2 cellular contexts compared by ENCODE assay signal in genomic region chr11:62830904-62831519, GRCh38.
TF ChIP-seq lines count a peak whose summit lies in the region.

No MANE protein-coding gene starts in this region.

TF ChIP-seq in IMR-90, 13 proteins besides CTCF, POLR2A, EP300 and RAD21:
- no peak for TF ChIP-seq RFX5 (IDR thresholded peaks at IDR 0.05; ENCODE audit: low read depth, low read length)
- no peak for TF ChIP-seq CEBPB (IDR thresholded peaks at IDR 0.05; ENCODE audit: low read depth, low read length)
- no peak for TF ChIP-seq BHLHE40 (IDR thresholded peaks at IDR 0.05; ENCODE audit: low read depth, low read length)
- TF ChIP-seq SMC3 (IDR thresholded peaks at IDR 0.05; ENCODE audit: low read depth, low read length): no peak
- no peak for TF ChIP-seq MXI1 (IDR thresholded peaks at IDR 0.05; ENCODE audit: borderline replicate concordance, low read depth, low read length)
- no peak for TF ChIP-seq NFE2L2 (IDR thresholded peaks at IDR 0.05; ENCODE audit: low read depth, low read length)
- no peak for TF ChIP-seq RCOR1 (IDR thresholded peaks at IDR 0.05; ENCODE audit: insufficient replicate concordance, low read length)
- TF ChIP-seq FOS (IDR thresholded peaks at IDR 0.05; ENCODE audit: low read depth, low read length): no peak
- TF ChIP-seq MAFK (IDR thresholded peaks at IDR 0.05; ENCODE audit: low read depth, low read length): no peak
- TF ChIP-seq, protein P1, sequence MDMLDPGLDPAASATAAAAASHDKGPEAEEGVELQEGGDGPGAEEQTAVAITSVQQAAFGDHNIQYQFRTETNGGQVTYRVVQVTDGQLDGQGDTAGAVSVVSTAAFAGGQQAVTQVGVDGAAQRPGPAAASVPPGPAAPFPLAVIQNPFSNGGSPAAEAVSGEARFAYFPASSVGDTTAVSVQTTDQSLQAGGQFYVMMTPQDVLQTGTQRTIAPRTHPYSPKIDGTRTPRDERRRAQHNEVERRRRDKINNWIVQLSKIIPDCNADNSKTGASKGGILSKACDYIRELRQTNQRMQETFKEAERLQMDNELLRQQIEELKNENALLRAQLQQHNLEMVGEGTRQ (IDR thresholded peaks at IDR 0.05; ENCODE audit: low read depth, low read length): no peak
- TF ChIP-seq MAZ (IDR thresholded peaks at IDR 0.05; ENCODE audit: borderline replicate concordance, low read depth, low read length): no peak
- TF ChIP-seq ELK1 (IDR thresholded peaks at IDR 0.05; ENCODE audit: borderline replicate concordance, low read depth, low read length): no peak
- no peak for TF ChIP-seq CHD1 (IDR thresholded peaks at IDR 0.05; ENCODE audit: low read depth, low read length)

TF ChIP-seq in K562, 482 proteins besides CTCF, POLR2A, EP300 and RAD21:
- 0 out of 2 replicates have a peak, but pooled peaks have one; percentile 30 for TF ChIP-seq XRCC5 (IDR thresholded peaks at IDR 0.05; ENCODE audit: low read depth, low read length)
- 0 out of 4 replicates have a peak, but pooled peaks of 1 of the 2 experiments have one; percentile 19 for TF ChIP-seq ARNT (IDR thresholded peaks at IDR 0.05)
- TF ChIP-seq ESRRA (IDR thresholded peaks at IDR 0.05; ENCODE audit: borderline replicate concordance, low read depth): no peak
- TF ChIP-seq PHTF2 (CRISPR knock-in tag; IDR thresholded peaks at IDR 0.05): no peak
- peak; percentile 81 for TF ChIP-seq HDAC3 (IDR thresholded peaks at IDR 0.05; ENCODE audit: borderline replicate concordance, partially characterized antibody)
- 0 out of 4 replicates have a peak, but pooled peaks of 1 of the 2 experiments have one; percentile 0 for TF ChIP-seq MAZ (CRISPR knock-in tag; conservative IDR thresholded peaks at IDR 0.05 in 1 of 2, IDR thresholded peaks at IDR 0.05 in 1 of 2)
- TF ChIP-seq NKRF (IDR thresholded peaks at IDR 0.05; ENCODE audit: borderline replicate concordance): peak; percentile 44
- TF ChIP-seq, protein P2, sequence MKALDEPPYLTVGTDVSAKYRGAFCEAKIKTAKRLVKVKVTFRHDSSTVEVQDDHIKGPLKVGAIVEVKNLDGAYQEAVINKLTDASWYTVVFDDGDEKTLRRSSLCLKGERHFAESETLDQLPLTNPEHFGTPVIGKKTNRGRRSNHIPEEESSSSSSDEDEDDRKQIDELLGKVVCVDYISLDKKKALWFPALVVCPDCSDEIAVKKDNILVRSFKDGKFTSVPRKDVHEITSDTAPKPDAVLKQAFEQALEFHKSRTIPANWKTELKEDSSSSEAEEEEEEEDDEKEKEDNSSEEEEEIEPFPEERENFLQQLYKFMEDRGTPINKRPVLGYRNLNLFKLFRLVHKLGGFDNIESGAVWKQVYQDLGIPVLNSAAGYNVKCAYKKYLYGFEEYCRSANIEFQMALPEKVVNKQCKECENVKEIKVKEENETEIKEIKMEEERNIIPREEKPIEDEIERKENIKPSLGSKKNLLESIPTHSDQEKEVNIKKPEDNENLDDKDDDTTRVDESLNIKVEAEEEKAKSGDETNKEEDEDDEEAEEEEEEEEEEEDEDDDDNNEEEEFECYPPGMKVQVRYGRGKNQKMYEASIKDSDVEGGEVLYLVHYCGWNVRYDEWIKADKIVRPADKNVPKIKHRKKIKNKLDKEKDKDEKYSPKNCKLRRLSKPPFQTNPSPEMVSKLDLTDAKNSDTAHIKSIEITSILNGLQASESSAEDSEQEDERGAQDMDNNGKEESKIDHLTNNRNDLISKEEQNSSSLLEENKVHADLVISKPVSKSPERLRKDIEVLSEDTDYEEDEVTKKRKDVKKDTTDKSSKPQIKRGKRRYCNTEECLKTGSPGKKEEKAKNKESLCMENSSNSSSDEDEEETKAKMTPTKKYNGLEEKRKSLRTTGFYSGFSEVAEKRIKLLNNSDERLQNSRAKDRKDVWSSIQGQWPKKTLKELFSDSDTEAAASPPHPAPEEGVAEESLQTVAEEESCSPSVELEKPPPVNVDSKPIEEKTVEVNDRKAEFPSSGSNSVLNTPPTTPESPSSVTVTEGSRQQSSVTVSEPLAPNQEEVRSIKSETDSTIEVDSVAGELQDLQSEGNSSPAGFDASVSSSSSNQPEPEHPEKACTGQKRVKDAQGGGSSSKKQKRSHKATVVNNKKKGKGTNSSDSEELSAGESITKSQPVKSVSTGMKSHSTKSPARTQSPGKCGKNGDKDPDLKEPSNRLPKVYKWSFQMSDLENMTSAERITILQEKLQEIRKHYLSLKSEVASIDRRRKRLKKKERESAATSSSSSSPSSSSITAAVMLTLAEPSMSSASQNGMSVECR (CRISPR knock-in tag; IDR thresholded peaks at IDR 0.05): peak; percentile 29
- TF ChIP-seq TBP (optimal IDR thresholded peaks at IDR 0.05; ENCODE audit: low read depth, low read length): no peak
- TF ChIP-seq VEZF1 (CRISPR knock-in tag; IDR thresholded peaks at IDR 0.05): peak; percentile 46; the same call in 1 of the 2 replicates
- peak; percentile 22; the same call in 1 of the 2 replicates for TF ChIP-seq ZBTB7A (IDR thresholded peaks at IDR 0.05; ENCODE audit: borderline replicate concordance, control insufficient read depth, low read depth, low read length)
- TF ChIP-seq, protein P3, sequence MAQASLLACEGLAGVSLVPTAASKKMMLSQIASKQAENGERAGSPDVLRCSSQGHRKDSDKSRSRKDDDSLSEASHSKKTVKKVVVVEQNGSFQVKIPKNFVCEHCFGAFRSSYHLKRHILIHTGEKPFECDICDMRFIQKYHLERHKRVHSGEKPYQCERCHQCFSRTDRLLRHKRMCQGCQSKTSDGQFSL (CRISPR knock-in tag; IDR thresholded peaks at IDR 0.05): peak; percentile 90
- TF ChIP-seq, protein P3 (tag; IDR thresholded peaks at IDR 0.05): peak in 1 of 2 experiments; percentile 70; a peak in 2 of 4 replicates
- TF ChIP-seq ZHX1 (conservative IDR thresholded peaks at IDR 0.05; ENCODE audit: low read length): no peak
- 0 out of 2 replicates have a peak, but pooled peaks have one; percentile 48 for TF ChIP-seq SIN3B (IDR thresholded peaks at IDR 0.05; ENCODE audit: low read depth)
- peak; percentile 82; the same call in 1 of the 2 replicates for TF ChIP-seq ZSCAN29 (IDR thresholded peaks at IDR 0.05)
- no peak for TF ChIP-seq BDP1 (IDR thresholded peaks at IDR 0.05; ENCODE audit: insufficient read depth, insufficient read length)
- TF ChIP-seq SAP30 (IDR thresholded peaks at IDR 0.05; ENCODE audit: borderline replicate concordance, insufficient read depth, low read depth, low read length, poor library complexity, severe bottlenecking): peak; percentile 8
- TF ChIP-seq FOXM1 (IDR thresholded peaks at IDR 0.05; ENCODE audit: low read depth): peak; percentile 25; the same call in 1 of the 2 replicates
- no peak; the same call in 1 of the 2 replicates for TF ChIP-seq FOXM1 (CRISPR knock-in tag; IDR thresholded peaks at IDR 0.05; ENCODE audit: low read depth)
- TF ChIP-seq CBX3 (IDR thresholded peaks at IDR 0.05; ENCODE audit: borderline replicate concordance in 1 of 2, low read length in 2 of 2): no peak
- TF ChIP-seq RB1 (IDR thresholded peaks at IDR 0.05; ENCODE audit: low read depth): 0 out of 2 replicates have a peak, but pooled peaks have one; percentile 58
